Comparison of ENCODE assay signal across 23 cellular contexts in genomic region chr10:119826777-119827176, GRCh38. TPM values are rescaled to one million over a fixed set of nuclear protein-coding genes. Genes with fewer than 3 reads are reported as not detected.
DNase-seq lines count a peak whose midpoint lies in the region; ATAC-seq and TF ChIP-seq lines count a peak whose summit lies in the region.
"Had no signal": no experiment of that assay in that cellular context is flagged by ENCODE, and none has a peak within 500 bp of the region (broad histone marks: within the 10 kb centered on the region; RNA-seq: fewer than 3 reads in every experiment).

No MANE protein-coding gene starts in this region.

- no peak overlapping the region for H4K8ac ChIP-seq in IMR-90 (ENCODE audit: low read depth in 2 of 2, low read length in 2 of 2)

- intact Hi-C loops in IMR-90 (cut with micrococcal nuclease): no loop called here

- no peak overlapping the region for H3K14ac ChIP-seq in IMR-90 (replicated peaks; ENCODE audit: low read depth, low read length)

- H3K27ac Mint-ChIP-seq in activated T-cell treated with anti-CD3 and anti-CD28 coated beads, Interleukin-2, amount 50 U/mL, for 24 hours: peak overlapping the region; percentile 42
- H3K27ac Mint-ChIP-seq in activated T-cell treated with anti-CD3 and anti-CD28 coated beads, Interleukin-2, amount 50 U/mL, for 72 hours: no peak overlapping the region
- peak overlapping the region in 3 of 5 experiments; percentile 51 to 70 (median 69) for H3K27ac Mint-ChIP-seq in brain
- peak overlapping the region in 6 of 10 donors; percentile 2 to 75 (median 30) for H3K27ac Mint-ChIP-seq in naive thymus-derived CD8-positive, alpha-beta T cell
- H3K27ac Mint-ChIP-seq: activated CD8-positive, alpha-beta T cell treated with anti-CD3 and anti-CD28 coated beads, Interleukin-2, amount 10 ng/mL, durations not matched to agents 7 days and 5 days; B cell had no signal

- peaks cover 92% of the 10 kb centered on the region for H3K36me3 Mint-ChIP-seq in activated T-cell treated with anti-CD3 and anti-CD28 coated beads, Interleukin-2, amount 50 U/mL, for 24 hours (ENCODE audit: low read depth)
- H3K36me3 Mint-ChIP-seq in activated T-cell treated with anti-CD3 and anti-CD28 coated beads, Interleukin-2, amount 50 U/mL, for 72 hours (ENCODE audit: insufficient read depth in 2 of 2): peaks cover 7 to 23% of the 10 kb centered on the region in 2 donors
- peaks cover 57% of the 10 kb centered on the region for H3K36me3 Mint-ChIP-seq in brain
- peaks cover 0 to 56% (median 9%) of the 10 kb centered on the region in 3 donors for H3K36me3 Mint-ChIP-seq in naive thymus-derived CD8-positive, alpha-beta T cell
- H3K36me3 Mint-ChIP-seq: IgD-negative memory B cell had no signal

- no peak overlapping the region for H3K27ac ChIP-seq in IMR-90 (ENCODE audit: insufficient read depth, low read length)
- H3K27ac ChIP-seq: epithelial cell of prostate, right atrium auricular region, SJSA1 had no signal

- H2BK15ac ChIP-seq in IMR-90 (ENCODE audit: low read depth, low read length): no peak overlapping the region

- no CpG with 5 or more reads among the region's 6 CpGs for WGBS in IMR-90 (ENCODE audit: extremely low coverage in 2 of 2, insufficient read length in 1 of 2), 2 experiments

- TF ChIP-seq RAD21 in IMR-90 (IDR thresholded peaks at IDR 0.05; ENCODE audit: low read length): no peak

- no peak for ATAC-seq in activated T-cell treated with anti-CD3 and anti-CD28 coated beads, Interleukin-2, amount 50 U/mL, for 72 hours (replicated peaks in 1 of 2)
- ATAC-seq in IMR-90 (ENCODE audit: low read depth): no peak
- no peak for ATAC-seq in naive thymus-derived CD8-positive, alpha-beta T cell
- no peak for ATAC-seq in HG02981 (IDR thresholded peaks at IDR 0.05; ENCODE audit: unreplicated experiment)
- ATAC-seq: activated CD4-positive, CD25-positive, alpha-beta regulatory T cell treated with anti-CD3 and anti-CD28 coated beads, Interleukin-2, amount 50 U/mL, for 24 hours; activated CD8-positive, alpha-beta T cell treated with anti-CD3 and anti-CD28 coated beads, Interleukin-2, amount 10 ng/mL, durations not matched to agents 7 days and 5 days; PC-3 had no signal

- no peak overlapping the region for H2AK9ac ChIP-seq in IMR-90 (replicated peaks; ENCODE audit: low read depth, low read length, poor library complexity)

- no peak overlapping the region for H3K9ac ChIP-seq in IMR-90 (ENCODE audit: low read depth, low read length)

- H3K4me1 Mint-ChIP-seq in activated T-cell treated with anti-CD3 and anti-CD28 coated beads, Interleukin-2, amount 50 U/mL, for 24 hours (ENCODE audit: low read depth): no peaks in the 10 kb centered on the region
- H3K4me1 Mint-ChIP-seq in activated T-cell treated with anti-CD3 and anti-CD28 coated beads, Interleukin-2, amount 50 U/mL, for 72 hours (ENCODE audit: low read depth): no peaks in the 10 kb centered on the region
- peaks cover under 1% of the 10 kb centered on the region for H3K4me1 Mint-ChIP-seq in brain
- H3K4me1 Mint-ChIP-seq in naive thymus-derived CD8-positive, alpha-beta T cell: no peaks in the 10 kb centered on the region
- H3K4me1 Mint-ChIP-seq: B cell, IgD-negative memory B cell, naive B cell had no signal

- H3K4me1 ChIP-seq in IMR-90 (ENCODE audit: control insufficient read depth, insufficient read depth, low read length): no peaks in the 10 kb centered on the region
- H3K4me1 ChIP-seq: right atrium auricular region, SJSA1 had no signal

- TF ChIP-seq CTCF in IMR-90 (conservative IDR thresholded peaks at IDR 0.05; ENCODE audit: low read depth, low read length) (no peak), brain (conservative IDR thresholded peaks at IDR 0.05) (no peak)

- no peaks in the 10 kb centered on the region for H4K20me1 ChIP-seq in IMR-90 (ENCODE audit: insufficient read depth, low read length)

- no peak for DNase-seq in activated T-cell treated with anti-CD3 and anti-CD28 coated beads, Interleukin-2, amount 50 U/mL, for 24 hours
- DNase-seq in activated T-cell treated with anti-CD3 and anti-CD28 coated beads, Interleukin-2, amount 50 U/mL, for 72 hours: no peak
- DNase-seq in IMR-90: no peak
- DNase-seq in naive thymus-derived CD8-positive, alpha-beta T cell: no peak
- DNase-seq in T1000 (lab: John Stamatoyannopoulos, UW): no peak
- no peak for DNase-seq in midbrain (lab: John Stamatoyannopoulos, UW)
- DNase-seq: activated CD8-positive, alpha-beta T cell treated with anti-CD3 and anti-CD28 coated beads, Interleukin-2, amount 10 ng/mL, durations not matched to agents 7 days and 5 days; activated T-cell treated with anti-CD3 and anti-CD28 coated beads, Interleukin-2, amount 50 U/mL, for 1 hour; COR-L47; foreskin melanocyte; naive B cell; NCI-H1694 treated with DMSO at 0.1 percent for 48 hours; NCI-H226; PC-3; stimulated activated CD4-positive, alpha-beta T cell treated with anti-CD3 and anti-CD28 coated beads, Interleukin-12 subunit alpha, Interleukin-12 subunit beta, amount 100 ng/mL, for 4 hours had no signal

- H3K27me3 Mint-ChIP-seq in activated T-cell treated with anti-CD3 and anti-CD28 coated beads, Interleukin-2, amount 50 U/mL, for 24 hours: no peaks in the 10 kb centered on the region
- H3K27me3 Mint-ChIP-seq in activated T-cell treated with anti-CD3 and anti-CD28 coated beads, Interleukin-2, amount 50 U/mL, for 72 hours (ENCODE audit: low read depth): no peaks in the 10 kb centered on the region
- H3K27me3 Mint-ChIP-seq in brain: no peaks in the 10 kb centered on the region
- H3K27me3 Mint-ChIP-seq in naive thymus-derived CD8-positive, alpha-beta T cell: no peaks in the 10 kb centered on the region
- H3K27me3 Mint-ChIP-seq: B cell, IgD-negative memory B cell, naive B cell had no signal

- H3K4me3 Mint-ChIP-seq in activated T-cell treated with anti-CD3 and anti-CD28 coated beads, Interleukin-2, amount 50 U/mL, for 24 hours: no peak overlapping the region
- no peak overlapping the region for H3K4me3 Mint-ChIP-seq in activated T-cell treated with anti-CD3 and anti-CD28 coated beads, Interleukin-2, amount 50 U/mL, for 72 hours
- no peak overlapping the region for H3K4me3 Mint-ChIP-seq in brain
- H3K4me3 Mint-ChIP-seq in naive thymus-derived CD8-positive, alpha-beta T cell: no peak overlapping the region
- H3K4me3 Mint-ChIP-seq: activated CD8-positive, alpha-beta T cell treated with anti-CD3 and anti-CD28 coated beads, Interleukin-2, amount 10 ng/mL, durations not matched to agents 7 days and 5 days; B cell; IgD-negative memory B cell; naive B cell had no signal

- no peak overlapping the region for H3K56ac ChIP-seq in IMR-90 (ENCODE audit: extremely low read depth, insufficient read depth, low read length)

- no peak for TF ChIP-seq POLR2A in IMR-90 (IDR thresholded peaks at IDR 0.05; ENCODE audit: low read depth, low read length)

- no peak overlapping the region for H2AFZ ChIP-seq in IMR-90 (replicated peaks; ENCODE audit: low read length, poor library complexity)

- POLR2A ChIA-PET in IMR-90 (lab: Charles Lee; ENCODE audit: unreplicated experiment): interaction anchor here (1.0 kb wide), 1 partner anchor 76 kb away, joined by 3 read pairs; no protein-coding TSS in a partner anchor
- POLR2A ChIA-PET in naive thymus-derived CD8-positive, alpha-beta T cell (lab: Charles Lee): no interaction called here

- H3K18ac ChIP-seq in IMR-90 (ENCODE audit: low read depth, low read length): no peak overlapping the region

- H3K4ac ChIP-seq in IMR-90 (ENCODE audit: low read depth, low read length): no peak overlapping the region

- no peaks in the 10 kb centered on the region for H3K9me3 Mint-ChIP-seq in activated T-cell treated with anti-CD3 and anti-CD28 coated beads, Interleukin-2, amount 50 U/mL, for 24 hours
- H3K9me3 Mint-ChIP-seq in activated T-cell treated with anti-CD3 and anti-CD28 coated beads, Interleukin-2, amount 50 U/mL, for 72 hours: no peaks in the 10 kb centered on the region
- H3K9me3 Mint-ChIP-seq in brain: no peaks in the 10 kb centered on the region
- no peaks in the 10 kb centered on the region for H3K9me3 Mint-ChIP-seq in naive thymus-derived CD8-positive, alpha-beta T cell
- H3K9me3 Mint-ChIP-seq: IgD-negative memory B cell, naive B cell had no signal

- no peak overlapping the region for H3K4me3 ChIP-seq in IMR-90 (ENCODE audit: insufficient read depth, low read depth, low read length)
- H3K4me3 ChIP-seq: right atrium auricular region, SJSA1 had no signal

- no peak overlapping the region for H2BK120ac ChIP-seq in IMR-90 (ENCODE audit: low read depth, low read length)

- no peak overlapping the region for H4K5ac ChIP-seq in IMR-90 (ENCODE audit: low read depth, low read length)

- no peaks in the 10 kb centered on the region for H3K27me3 ChIP-seq in IMR-90 (ENCODE audit: control insufficient read depth, insufficient read depth, low read length)
- H3K27me3 ChIP-seq: right atrium auricular region, SJSA1 had no signal

- in situ Hi-C loops in IMR-90 (cut with MboI; ENCODE audit: low sequenced_read_pairs): no loop called here

- H2BK20ac ChIP-seq in IMR-90 (ENCODE audit: low read depth, low read length): no peak overlapping the region

- CTCF ChIA-PET in IMR-90 (lab: Yijun Ruan, JAX): no interaction called here

- peaks cover 24% of the 10 kb centered on the region for H3K36me3 ChIP-seq in IMR-90 (ENCODE audit: control insufficient read depth, insufficient read depth, low read length)

- no peak overlapping the region for H3K4me2 ChIP-seq in IMR-90 (ENCODE audit: low read depth, low read length)

- peaks cover 0 to 2% of the 10 kb centered on the region in 2 experiments; a peak in 1 of 4 replicates for H3K79me1 ChIP-seq in IMR-90 (ENCODE audit: low read depth in 1 of 2, low read length in 2 of 2)

- H3K9me1 ChIP-seq in IMR-90 (ENCODE audit: insufficient read depth, low read length): peaks cover 5% of the 10 kb centered on the region

- no peak overlapping the region for H4K91ac ChIP-seq in IMR-90 (ENCODE audit: insufficient read depth, low read depth, low read length)

- BruUV-seq in IMR-90 (replicated peaks; lab: Mats Ljungman, UMichigan): no TSS peak

- H2BK5ac ChIP-seq in IMR-90 (ENCODE audit: low read depth, low read length, poor library complexity, severe bottlenecking): no peak overlapping the region

- H2AK5ac ChIP-seq in IMR-90 (ENCODE audit: low read depth, low read length): no peak overlapping the region

- no peaks in the 10 kb centered on the region for H3K9me3 ChIP-seq in IMR-90 (ENCODE audit: control insufficient read depth, insufficient read depth, low read length)
- H3K9me3 ChIP-seq: right atrium auricular region, SJSA1 had no signal

- H3K23ac ChIP-seq in IMR-90 (ENCODE audit: low read depth, low read length): no peak overlapping the region

- dilution Hi-C loops in IMR-90 (cut with HindIII; ENCODE audit: low sequenced_read_pairs, unreplicated experiment): no loop called here

RNA-seq across cellular contexts. Expression of gene MCMBP, which starts 45.9 kb away (rescaled TPM):
- total RNA-seq in activated T-cell treated with anti-CD3 and anti-CD28 coated beads, Interleukin-2, amount 50 U/mL, for 72 hours: 10 to 100 TPM; 90.8 to 99.2 TPM
- 59.9 and 64.4 TPM in 2 replicates for total RNA-seq in IMR-90 (2012; rRNA removed)
- 36.8 and 39.0 TPM in 2 replicates for polyA plus RNA-seq in IMR-90 (2012; rRNA removed)
- 11.1 and 17.7 TPM in 2 replicates for polyA plus RNA-seq in IMR-90 (2012; cell fraction: cytosol; rRNA removed)
- 4.8 and 25.7 TPM in 2 replicates for polyA plus RNA-seq in IMR-90 (2012; cell fraction: nucleus; rRNA removed; ENCODE audit: low replicate concordance)
- polyA plus RNA-seq in brain (ENCODE audit: insufficient read depth, low read depth, low replicate concordance): 45.5 TPM
- total RNA-seq in naive thymus-derived CD8-positive, alpha-beta T cell: 10 to 100 TPM; 48.2 to 50.9 TPM
- 10 to 100 TPM; 44.6 to 58.2 (median 57.2) TPM for polyA plus RNA-seq in naive thymus-derived CD8-positive, alpha-beta T cell
